ENCODE assay signal across 8 cellular contexts in genomic region chr2:219228745-219229374, GRCh38. TPM values are rescaled to one million over a fixed set of nuclear protein-coding genes. Genes with fewer than 3 reads are reported as not detected.
DNase-seq lines count a peak whose midpoint lies in the region; ATAC-seq and TF ChIP-seq lines count a peak whose summit lies in the region.

No MANE protein-coding gene starts in this region.

- H3K36me3 ChIP-seq in ES-I3 (ENCODE audit: insufficient read depth, low read length): peaks cover 23% of the 10 kb centered on the region
- H3K36me3 ChIP-seq in KMS-11 (ENCODE audit: insufficient read depth): no peaks in the 10 kb centered on the region; the same call in 1 of the 2 replicates
- H3K36me3 ChIP-seq in colonic mucosa: peaks cover 23% of the 10 kb centered on the region
- peaks cover 5% of the 10 kb centered on the region for H3K36me3 ChIP-seq in mucosa of descending colon (ENCODE audit: low read depth)

- peaks cover 36% of the 10 kb centered on the region; the same call in 1 of the 2 replicates for H3K79me2 ChIP-seq in KMS-11 (ENCODE audit: insufficient read depth, low read depth)

- H3K9me3 ChIP-seq in ES-I3 (ENCODE audit: control insufficient read depth, insufficient read depth, low read length) (no peaks in the 10 kb centered on the region), colonic mucosa (no peaks in the 10 kb centered on the region), mucosa of descending colon (no peaks in the 10 kb centered on the region)

- H3K27me3 ChIP-seq in KMS-11 (ENCODE audit: insufficient read depth, low read depth) (no peaks in the 10 kb centered on the region), colonic mucosa (no peaks in the 10 kb centered on the region)

- peak overlapping the region; percentile 95 for H3K4me2 ChIP-seq in KMS-11

- no peaks in the 10 kb centered on the region for H4K20me1 ChIP-seq in KMS-11 (ENCODE audit: insufficient read depth)

- DNase-seq in colonic mucosa (no peak), mucosa of descending colon (no peak), SIG-M5 treated with dmso at 0.1 percent for 504 hours (lab: John Stamatoyannopoulos, UW; ENCODE audit: unreplicated experiment) (no peak), NCI-H2227 (lab: John Stamatoyannopoulos, UW; ENCODE audit: unreplicated experiment) (no peak)

- intact Hi-C loops in colonic mucosa (cut with DNase I) (loop anchor here (10.0 kb wide), 1 partner anchor 66 kb away; no protein-coding TSS in a partner anchor), mucosa of descending colon (cut with DNase I, micrococcal nuclease) (no loop called here)

- peak; percentile 34 for ATAC-seq in GM21619 (IDR thresholded peaks at IDR 0.05; ENCODE audit: unreplicated experiment)
- ATAC-seq in mucosa of descending colon: peak; percentile 74
- no peak for ATAC-seq in GM18870 (IDR thresholded peaks at IDR 0.05; ENCODE audit: unreplicated experiment)

- H3K9ac ChIP-seq in ES-I3 (ENCODE audit: low read depth, low read length) (peak overlapping the region; percentile 96), KMS-11 (peak overlapping the region; percentile 72), colonic mucosa (ENCODE audit: low read depth in 2 of 2, low read length in 2 of 2) (peak overlapping the region; percentile 94 to 97)

- H3K4me3 ChIP-seq in KMS-11 (IDR thresholded peaks at IDR 0.05; ENCODE audit: insufficient read depth, low read depth, low read length): no peak overlapping the region
- H3K4me3 ChIP-seq in colonic mucosa: peak overlapping the region; percentile 63
- peak overlapping the region; percentile 46 for H3K4me3 ChIP-seq in mucosa of descending colon

- peaks cover 6% of the 10 kb centered on the region; the same call in 1 of the 2 replicates for H3K4me1 ChIP-seq in ES-I3 (ENCODE audit: insufficient read depth, low read length)
- peaks cover 21% of the 10 kb centered on the region for H3K4me1 ChIP-seq in KMS-11 (ENCODE audit: low read depth, poor library complexity, severe bottlenecking)
- peaks cover 7% of the 10 kb centered on the region for H3K4me1 ChIP-seq in colonic mucosa
- peaks cover 20% of the 10 kb centered on the region for H3K4me1 ChIP-seq in mucosa of descending colon (ENCODE audit: low read depth)

- TF ChIP-seq CTCF in KMS-11 (conservative IDR thresholded peaks at IDR 0.05; ENCODE audit: low read depth, low read length) (no peak), colonic mucosa (IDR thresholded peaks at IDR 0.05) (no peak), mucosa of descending colon (IDR thresholded peaks at IDR 0.05) (no peak)

- peak overlapping the region; percentile 85 for H3K27ac ChIP-seq in KMS-11
- peak overlapping the region; percentile 88 for H3K27ac ChIP-seq in colonic mucosa

- H2AFZ ChIP-seq in KMS-11 (ENCODE audit: low read depth): peak overlapping the region; percentile 67

RNA-seq across cellular contexts. Expression of gene ATG9A, which starts 0.6 kb away (rescaled TPM):
- total RNA-seq in colonic mucosa: 10 to 100 TPM; 56.4 to 63.8 TPM
- 10 to 100 TPM; 51.9 to 74.3 (median 63.4) TPM for total RNA-seq in mucosa of descending colon

RNA-seq across cellular contexts. Expression of gene ANKZF1, which starts 0.7 kb away (rescaled TPM):
- total RNA-seq in colonic mucosa: 10 to 100 TPM; 56.7 to 67.1 TPM
- 10 to 100 TPM; 38.6 to 65.2 (median 47.1) TPM for total RNA-seq in mucosa of descending colon

RNA-seq across cellular contexts. Expression of gene ABCB6, which starts 10.1 kb away (rescaled TPM):
- 10 to 100 TPM; 16.9 to 27.1 TPM for total RNA-seq in colonic mucosa
- total RNA-seq in mucosa of descending colon: 10 to 100 TPM in 2 of 3 donors, 1 to 10 TPM in 1; 6.7 to 21.3 (median 10.4) TPM

RNA-seq across cellular contexts. Expression of gene GLB1L, which starts 16.4 kb away (rescaled TPM):
- total RNA-seq in colonic mucosa (1 to 10 TPM; 2.1 to 2.5 TPM), mucosa of descending colon (10 to 100 TPM in 1 of 3 donors, 1 to 10 TPM in 2; 4.2 to 10.8 (median 5.8) TPM)

RNA-seq across cellular contexts. Expression of gene STK16, which starts 16.4 kb away (rescaled TPM):
- total RNA-seq in colonic mucosa: 10 to 100 TPM; 30.1 to 35.8 TPM
- 10 to 100 TPM; 29.7 to 37.3 (median 32.7) TPM for total RNA-seq in mucosa of descending colon
